Comparison of ENCODE assay signal across 9 cellular contexts in genomic region chr13:45393941-45394570, GRCh38. TPM values are rescaled to one million over a fixed set of nuclear protein-coding genes. Genes with fewer than 3 reads are reported as not detected.
DNase-seq lines count a peak whose midpoint lies in the region; ATAC-seq lines count a peak whose summit lies in the region.
"Had no signal": no experiment of that assay in that cellular context is flagged by ENCODE, and none has a peak within 500 bp of the region (broad histone marks: within the 10 kb centered on the region; RNA-seq: fewer than 3 reads in every experiment).

No MANE protein-coding gene starts in this region.

- no peak overlapping the region for H3K4me3 ChIP-seq in CD4-positive, CD25-positive, alpha-beta regulatory T cell (ENCODE audit: low read depth, low read length)

- H3K27ac ChIP-seq in CD4-positive, CD25-positive, alpha-beta regulatory T cell (ENCODE audit: insufficient read depth, low read length, poor library complexity, severe bottlenecking) = no peak overlapping the region
- H3K27ac ChIP-seq: neutrophil had no signal

- H3K9me3 ChIP-seq in CD4-positive, CD25-positive, alpha-beta regulatory T cell (ENCODE audit: control insufficient read depth in 2 of 2, low read length in 2 of 2) = no peaks in the 10 kb centered on the region
- H3K9me3 ChIP-seq: neutrophil had no signal

- no peak overlapping the region for H3K4me3 Mint-ChIP-seq in CD4-positive, CD25-positive, alpha-beta regulatory T cell

- DNase-seq in CD4-positive, CD25-positive, alpha-beta regulatory T cell = peak in 2 of 3 donors; percentile 38 to 61
- DNase-seq in GM19238 (ENCODE audit: insufficient read length, low spot score) (peak; percentile 23), NCI-H460 (ENCODE audit: extremely low read depth, low read depth) (peak; percentile 26), amniotic epithelial cell (ENCODE audit: low read depth) (peak; percentile 54), hepatic stellate cell (ENCODE audit: low spot score) (peak; percentile 50), NOMO-1 (lab: John Stamatoyannopoulos, UW; ENCODE audit: unreplicated experiment in 2 of 2) (no peak)
- DNase-seq in stimulated activated CD4-positive, alpha-beta T cell treated with anti-CD3 and anti-CD28 coated beads, Interleukin-4, amount 100 ng/mL, for 1 hour = peak; percentile 18

- ATAC-seq in CD4-positive, CD25-positive, alpha-beta regulatory T cell (ENCODE audit: low read depth in 2 of 2) = peak; percentile 71 to 74
- ATAC-seq in GM18520 (IDR thresholded peaks at IDR 0.05; ENCODE audit: unreplicated experiment) = no peak

- no peaks in the 10 kb centered on the region for H3K9me3 Mint-ChIP-seq in CD4-positive, CD25-positive, alpha-beta regulatory T cell

- peaks cover 34% of the 10 kb centered on the region for H3K36me3 ChIP-seq in CD4-positive, CD25-positive, alpha-beta regulatory T cell (ENCODE audit: control insufficient read depth, insufficient read depth, low read length)

- H3K27me3 Mint-ChIP-seq in CD4-positive, CD25-positive, alpha-beta regulatory T cell = no peaks in the 10 kb centered on the region

- peaks cover 16 to 40% (median 27%) of the 10 kb centered on the region in 4 donors for H3K4me1 Mint-ChIP-seq in CD4-positive, CD25-positive, alpha-beta regulatory T cell

- peak overlapping the region in 1 of 3 donors; percentile 81 for H3K27ac Mint-ChIP-seq in CD4-positive, CD25-positive, alpha-beta regulatory T cell

- no peaks in the 10 kb centered on the region for H3K27me3 ChIP-seq in CD4-positive, CD25-positive, alpha-beta regulatory T cell (ENCODE audit: control insufficient read depth, insufficient read depth, low read length)
- H3K27me3 ChIP-seq: neutrophil had no signal

- H3K36me3 Mint-ChIP-seq in CD4-positive, CD25-positive, alpha-beta regulatory T cell = peaks cover 44% of the 10 kb centered on the region

- peaks cover 14% of the 10 kb centered on the region for H3K4me1 ChIP-seq in CD4-positive, CD25-positive, alpha-beta regulatory T cell (ENCODE audit: control insufficient read depth, insufficient read depth, low read length, poor library complexity, severe bottlenecking)

RNA-seq across cellular contexts. Expression of gene SLC25A30, which starts 24.1 kb away (rescaled TPM):
- total RNA-seq in CD4-positive, CD25-positive, alpha-beta regulatory T cell = 22.9 TPM
- polyA plus RNA-seq in CD4-positive, CD25-positive, alpha-beta regulatory T cell = 1 to 10 TPM in 3 of 4 donors, under 1 TPM in 1; 0.41 to 2.8 (median 1.6) TPM
- 10.7 and 11.6 TPM in 2 replicates for total RNA-seq in NCI-H460 (2014; rRNA removed; shearing (Covaris generic))
- polyA plus RNA-seq in NCI-H460 (2014; cell fraction: nucleus; rRNA removed) = 3.1 and 4.6 TPM in 2 replicates

RNA-seq across cellular contexts. Expression of gene TPT1, which starts 53.1 kb away (rescaled TPM):
- total RNA-seq in CD4-positive, CD25-positive, alpha-beta regulatory T cell = 5,591 TPM
- polyA plus RNA-seq in CD4-positive, CD25-positive, alpha-beta regulatory T cell = 1,000 to 10,000 TPM; 2,708 to 4,074 (median 3,846) TPM
- 3,373 and 3,747 TPM in 2 replicates for total RNA-seq in NCI-H460 (2014; rRNA removed; shearing (Covaris generic))
- 1,963 and 2,051 TPM in 2 replicates for polyA plus RNA-seq in NCI-H460 (2014; cell fraction: nucleus; rRNA removed)

Comparison
In these comparisons a context has a peak if more than half of its experiments do, and no peak if none do; other contexts are left out.
1. DNase-seq: peak in CD4-positive, CD25-positive, alpha-beta regulatory T cell (2 of 3), GM19238 (single experiment), NCI-H460 (single experiment), amniotic epithelial cell (single experiment), hepatic stellate cell (single experiment) and stimulated activated CD4-positive, alpha-beta T cell treated with anti-CD3 and anti-CD28 coated beads, Interleukin-4, amount 100 ng/mL, for 1 hour (single experiment); none in NOMO-1 (0 of 2).